ENCODE assay signal across 17 cellular contexts in the genomic region with DNA sequence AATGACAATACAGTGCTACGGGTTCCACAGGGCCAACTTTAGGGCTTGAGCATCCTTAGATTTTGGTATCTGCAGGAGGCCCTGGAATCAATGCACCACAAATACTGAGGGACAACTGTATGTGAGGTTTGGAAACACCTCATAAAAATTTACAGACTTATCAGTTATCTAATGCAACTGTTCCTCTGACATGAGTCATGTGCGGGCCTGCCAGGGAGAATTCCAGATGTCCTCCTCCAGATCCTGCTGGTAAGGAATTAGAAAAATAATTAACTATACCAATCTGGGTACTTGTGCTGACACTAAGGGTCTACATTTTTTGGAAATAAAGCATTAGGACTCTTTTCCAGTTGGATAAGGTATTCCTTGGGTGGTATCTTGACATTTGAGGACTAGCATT.
DNase-seq lines count a peak whose midpoint lies in the region; ATAC-seq and TF ChIP-seq lines count a peak whose summit lies in the region.
"Had no signal": no experiment of that assay in that cellular context is flagged by ENCODE, and none has a peak within 500 bp of the region (broad histone marks: within the 10 kb centered on the region; RNA-seq: fewer than 3 reads in every experiment).

No MANE protein-coding gene starts in this region.

- TF ChIP-seq CTCF in cardiac fibroblast (IDR thresholded peaks at IDR 0.05; ENCODE audit: low read depth, low read length) = no peak

- DNase-seq in EH (ENCODE audit: low read depth) (peak; percentile 40), NCI-H446 treated with DMSO at 0.1 percent for 48 hours (lab: John Stamatoyannopoulos, UW) (peak; percentile 36), cardiac fibroblast (ENCODE audit: low read depth in 2 of 2) (peak; percentile 28 to 43), myocyte (ENCODE audit: low read depth) (peak; percentile 25), GM19240 (ENCODE audit: insufficient read length, low spot score) (no peak)
- no peak for DNase-seq in activated CD8-positive, alpha-beta memory T cell treated with anti-CD3 and anti-CD28 coated beads, Interleukin-2, amount 50 U/mL, for 4 hours
- DNase-seq: activated CD4-positive, alpha-beta T cell treated with anti-CD3 and anti-CD28 coated beads, Interleukin-2, amount 50 U/mL, for 1 hour; activated T-cell treated with anti-CD3 and anti-CD28 coated beads, Interleukin-2, amount 50 U/mL, for 1 hour; H7; heart left ventricle; NCI-H1417; stimulated activated CD4-positive, alpha-beta T cell treated with anti-CD3 and anti-CD28 coated beads, Interleukin-2, amount 100 ng/mL, for 48 hours had no signal

- no peak overlapping the region for H3K4me3 ChIP-seq in cardiac fibroblast (replicated peaks in 1 of 2; ENCODE audit: low read depth in 2 of 2, low read length in 2 of 2)
- H3K4me3 ChIP-seq: heart left ventricle, SK-N-MC, thoracic aorta had no signal

- ATAC-seq in HG03045 (IDR thresholded peaks at IDR 0.05; ENCODE audit: unreplicated experiment) (no peak), HG03442 (IDR thresholded peaks at IDR 0.05; ENCODE audit: unreplicated experiment) (no peak)
- ATAC-seq: heart left ventricle, sciatic nerve had no signal

Comparison
In these comparisons a context has a peak if more than half of its experiments do, and no peak if none do; other contexts are left out.
1. DNase-seq: peak in EH (single experiment), NCI-H446 treated with DMSO at 0.1 percent for 48 hours (single experiment), cardiac fibroblast (2 of 2) and myocyte (single experiment); none in GM19240 (single experiment) and activated CD8-positive, alpha-beta memory T cell treated with anti-CD3 and anti-CD28 coated beads, Interleukin-2, amount 50 U/mL, for 4 hours (single experiment).